ENCODE assay signal across 23 cellular contexts in the genomic region with DNA sequence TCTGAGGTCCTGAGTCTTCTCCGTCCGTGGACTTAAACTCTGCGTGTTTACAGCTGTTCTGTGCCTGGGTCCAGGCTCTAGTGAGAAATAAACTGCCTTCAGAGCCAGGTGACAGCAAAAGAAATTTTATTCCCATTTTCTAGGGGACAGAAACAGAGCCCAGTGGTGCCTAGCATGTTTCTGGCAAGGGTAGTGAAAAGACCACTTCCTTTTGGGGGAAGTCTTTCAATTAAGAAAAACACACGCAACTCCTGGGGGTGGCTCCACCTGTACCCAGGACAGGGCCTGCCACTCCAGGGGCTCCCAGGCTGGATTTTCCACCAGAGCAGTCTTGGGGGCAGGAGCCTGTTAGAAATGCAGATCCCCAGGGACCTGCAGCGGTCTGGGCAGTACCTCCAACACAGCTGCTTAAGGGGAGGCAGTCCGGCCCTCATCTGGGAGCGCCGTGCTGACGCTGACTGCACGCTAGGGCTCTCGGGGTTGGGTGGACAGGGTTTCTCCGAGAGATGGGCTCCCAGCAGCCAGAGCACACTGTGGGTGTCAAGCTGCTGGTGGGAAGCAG. TPM values are rescaled to one million over a fixed set of nuclear protein-coding genes. Genes with fewer than 3 reads are reported as not detected.
DNase-seq lines count a peak whose midpoint lies in the region; ATAC-seq and TF ChIP-seq lines count a peak whose summit lies in the region.
"Had no signal": no experiment of that assay in that cellular context is flagged by ENCODE, and none has a peak within 500 bp of the region (broad histone marks: within the 10 kb centered on the region; RNA-seq: fewer than 3 reads in every experiment).

No MANE protein-coding gene starts in this region.

- no peak overlapping the region for H3K27ac Mint-ChIP-seq in CD14-positive monocyte
- H3K27ac Mint-ChIP-seq: CD8-positive, alpha-beta T cell; IgD-negative memory B cell had no signal

- H3K27me3 Mint-ChIP-seq in CD14-positive monocyte (ENCODE audit: low read depth in 3 of 3), result peaks cover 5 to 14% (median 7%) of the 10 kb centered on the region in 3 donors
- H3K27me3 Mint-ChIP-seq: IgD-negative memory B cell had no signal

- 93 to 96% methylated on average over 12 of the region's 12 CpGs for WGBS in ectodermal cell, 2 experiments

- intact Hi-C loops in CD14-positive monocyte (cut with micrococcal nuclease), result no loop called here

- DNase-seq in CD14-positive monocyte (ENCODE audit: low spot score), result peak; percentile 14
- peak; percentile 71 for DNase-seq in osteoblast (ENCODE audit: insufficient read length, low spot score, missing footprints)
- DNase-seq in SJCRH30, result no peak
- DNase-seq in superior temporal gyrus (ENCODE audit: extremely low spot score), result no peak
- DNase-seq: BE2C; CD8-positive, alpha-beta T cell; DND-41; NCI-H1048; NCI-H1417 treated with DMSO at 0.1 percent for 48 hours; NK-92 treated with Interleukin-12 subunit alpha and Interleukin-12 subunit beta, amount 100 ng/mL, for 24 hours; Peyer's patch; T-helper 1 cell had no signal

- no peak for ATAC-seq in HG03045 (IDR thresholded peaks at IDR 0.05; ENCODE audit: unreplicated experiment)
- ATAC-seq: CD8-positive, alpha-beta T cell had no signal

- H3K36me3 Mint-ChIP-seq in CD14-positive monocyte, result peaks cover 35 to 48% of the 10 kb centered on the region in 2 donors

- H3K4me3 Mint-ChIP-seq in CD14-positive monocyte, result no peak overlapping the region
- H3K4me3 Mint-ChIP-seq: CD8-positive, alpha-beta T cell; IgD-negative memory B cell had no signal

- H2AFZ ChIP-seq in osteoblast (ENCODE audit: low read length), result no peak overlapping the region

- TF ChIP-seq CTCF in CD14-positive monocyte (IDR thresholded peaks at IDR 0.05) (no peak), osteoblast (IDR thresholded peaks at IDR 0.05; ENCODE audit: extremely low read depth, low read depth, low read length) (no peak)

- H3K4me2 ChIP-seq in osteoblast (ENCODE audit: insufficient read depth, low read length), result no peak overlapping the region

- H4K20me1 ChIP-seq in osteoblast (ENCODE audit: insufficient read depth, low read length), result peaks cover 7% of the 10 kb centered on the region

- H3K9me3 ChIP-seq in HUES6 (ENCODE audit: control insufficient read depth, insufficient read depth, low read depth, low read length) (no peaks in the 10 kb centered on the region), ectodermal cell (ENCODE audit: control insufficient read depth, low read length) (no peaks in the 10 kb centered on the region), osteoblast (ENCODE audit: low read depth, low read length) (no peaks in the 10 kb centered on the region), SJCRH30 (replicated peaks) (no peaks in the 10 kb centered on the region)
- H3K9me3 ChIP-seq: BE2C, HAP-1, Peyer's patch, SJSA1 had no signal

- no peaks in the 10 kb centered on the region for H3K27me3 ChIP-seq in HUES6 (ENCODE audit: control insufficient read depth, insufficient read depth, low read length)
- H3K27me3 ChIP-seq in ectodermal cell (ENCODE audit: control insufficient read depth, insufficient read depth, low read length, poor library complexity, severe bottlenecking), result no peaks in the 10 kb centered on the region
- H3K27me3 ChIP-seq in osteoblast (ENCODE audit: insufficient read depth, low read length), result no peaks in the 10 kb centered on the region
- no peaks in the 10 kb centered on the region for H3K27me3 ChIP-seq in SJCRH30
- H3K27me3 ChIP-seq: BE2C, Peyer's patch, SJSA1 had no signal

- H3K36me3 ChIP-seq in HUES6 (ENCODE audit: control insufficient read depth, insufficient read depth, low read length) (no peaks in the 10 kb centered on the region), ectodermal cell (ENCODE audit: control insufficient read depth, insufficient read depth, low read length) (no peaks in the 10 kb centered on the region), osteoblast (ENCODE audit: insufficient read depth, low read length) (peaks cover 10% of the 10 kb centered on the region), SJCRH30 (no peaks in the 10 kb centered on the region)
- H3K36me3 ChIP-seq: BE2C, SJSA1 had no signal

- H3K4me1 Mint-ChIP-seq in CD14-positive monocyte, result peaks cover 23% of the 10 kb centered on the region

- H3K9ac ChIP-seq in HUES6 (ENCODE audit: low read length), result peak overlapping the region; percentile 7

- no peaks in the 10 kb centered on the region for H3K9me3 Mint-ChIP-seq in CD14-positive monocyte
- H3K9me3 Mint-ChIP-seq: CD8-positive, alpha-beta T cell; IgD-negative memory B cell had no signal

- H3K4me1 ChIP-seq in HUES6 (ENCODE audit: control insufficient read depth, insufficient read depth, low read length) (no peaks in the 10 kb centered on the region), ectodermal cell (ENCODE audit: control insufficient read depth, insufficient read depth, low read length) (peaks cover 14% of the 10 kb centered on the region), osteoblast (ENCODE audit: insufficient read depth, low read length) (peaks cover 2% of the 10 kb centered on the region), SJCRH30 (no peaks in the 10 kb centered on the region)
- H3K4me1 ChIP-seq: Peyer's patch, SJSA1 had no signal

- H3K79me2 ChIP-seq in osteoblast (ENCODE audit: insufficient read depth, low read length), result peaks cover 2% of the 10 kb centered on the region

- H3K4me3 ChIP-seq in HUES6 (ENCODE audit: low read depth, low read length) (no peak overlapping the region), ectodermal cell (ENCODE audit: insufficient read depth, low read depth, low read length) (peak overlapping the region; percentile 5), osteoblast (ENCODE audit: insufficient read depth, low read length) (no peak overlapping the region), SJCRH30 (no peak overlapping the region)
- H3K4me3 ChIP-seq: HAP-1, Peyer's patch, SJSA1 had no signal

- H3K27ac ChIP-seq in HUES6 (ENCODE audit: low read depth, low read length) (no peak overlapping the region), ectodermal cell (ENCODE audit: insufficient read depth, low read depth, low read length, poor library complexity, severe bottlenecking) (no peak overlapping the region), osteoblast (ENCODE audit: low read depth, low read length) (no peak overlapping the region), SJCRH30 (no peak overlapping the region)
- H3K27ac ChIP-seq: Peyer's patch, SJSA1 had no signal

RNA-seq across cellular contexts. Expression of a gene that starts 23.0 kb away (rescaled TPM):
- not detected for polyA plus RNA-seq in CD14-positive monocyte
- not detected for polyA plus RNA-seq in ectodermal cell (2013, experiment 1 of 4)
- not detected for polyA plus RNA-seq in ectodermal cell (2013, experiment 2 of 4)
- not detected for polyA plus RNA-seq in ectodermal cell (2013, experiment 3 of 4)
- not detected for polyA plus RNA-seq in ectodermal cell (2013, experiment 4 of 4)
- not detected in 2 replicates for total RNA-seq in osteoblast
- not detected in 2 replicates for total RNA-seq in SJCRH30 (2014; rRNA removed; shearing (Covaris generic))
- total RNA-seq: A673, HT1080, M059J, NCI-H460, OCI-LY7, SJSA1 had no signal
- polyA plus RNA-seq: IgD-negative memory B cell had no signal

RNA-seq across cellular contexts. Expression of a gene that starts 36.1 kb away (rescaled TPM):
- polyA plus RNA-seq in CD14-positive monocyte, result not detected
- polyA plus RNA-seq in ectodermal cell (2013, experiment 1 of 4), result not detected
- not detected for polyA plus RNA-seq in ectodermal cell (2013, experiment 2 of 4)
- polyA plus RNA-seq in ectodermal cell (2013, experiment 3 of 4), result not detected
- not detected for polyA plus RNA-seq in ectodermal cell (2013, experiment 4 of 4)
- not detected in 2 replicates for total RNA-seq in osteoblast
- not detected in 2 replicates for total RNA-seq in SJCRH30 (2014; rRNA removed; shearing (Covaris generic))
- total RNA-seq: A673, HT1080, M059J, NCI-H460, OCI-LY7, SJSA1 had no signal

RNA-seq across cellular contexts. Expression of a gene that starts 52.1 kb away (rescaled TPM):
- 10 to 100 TPM; 12.5 to 13.7 TPM for polyA plus RNA-seq in CD14-positive monocyte
- polyA plus RNA-seq in ectodermal cell (2013, experiment 1 of 4), result 15.1 TPM
- polyA plus RNA-seq in ectodermal cell (2013, experiment 2 of 4), result 19.2 TPM
- polyA plus RNA-seq in ectodermal cell (2013, experiment 3 of 4), result 13.2 TPM
- 15.0 TPM for polyA plus RNA-seq in ectodermal cell (2013, experiment 4 of 4)
- 8.3 and 9.4 TPM in 2 replicates for total RNA-seq in osteoblast
- 20.2 and 21.0 TPM in 2 replicates for total RNA-seq in SJCRH30 (2014; rRNA removed; shearing (Covaris generic))

RNA-seq across cellular contexts. Expression of a gene that starts 52.1 kb away (rescaled TPM):
- 1 to 10 TPM; 2.3 to 4.2 TPM for polyA plus RNA-seq in CD14-positive monocyte
- polyA plus RNA-seq in ectodermal cell (2013, experiment 1 of 4), result 7.7 TPM
- polyA plus RNA-seq in ectodermal cell (2013, experiment 2 of 4), result 7.5 TPM
- 6.4 TPM for polyA plus RNA-seq in ectodermal cell (2013, experiment 3 of 4)
- polyA plus RNA-seq in ectodermal cell (2013, experiment 4 of 4), result 6.5 TPM
- 4.1 and 4.3 TPM in 2 replicates for total RNA-seq in osteoblast
- total RNA-seq in SJCRH30 (2014; rRNA removed; shearing (Covaris generic)), result 5.2 and 5.8 TPM in 2 replicates

Comparison
In these comparisons a context has a peak if more than half of its experiments do, and no peak if none do; other contexts are left out.
1. DNase-seq: peak in CD14-positive monocyte (single experiment) and osteoblast (single experiment); none in SJCRH30 (0 of 2) and superior temporal gyrus (single experiment).